ENCODE assay signal across 9 cellular contexts in the genomic region with DNA sequence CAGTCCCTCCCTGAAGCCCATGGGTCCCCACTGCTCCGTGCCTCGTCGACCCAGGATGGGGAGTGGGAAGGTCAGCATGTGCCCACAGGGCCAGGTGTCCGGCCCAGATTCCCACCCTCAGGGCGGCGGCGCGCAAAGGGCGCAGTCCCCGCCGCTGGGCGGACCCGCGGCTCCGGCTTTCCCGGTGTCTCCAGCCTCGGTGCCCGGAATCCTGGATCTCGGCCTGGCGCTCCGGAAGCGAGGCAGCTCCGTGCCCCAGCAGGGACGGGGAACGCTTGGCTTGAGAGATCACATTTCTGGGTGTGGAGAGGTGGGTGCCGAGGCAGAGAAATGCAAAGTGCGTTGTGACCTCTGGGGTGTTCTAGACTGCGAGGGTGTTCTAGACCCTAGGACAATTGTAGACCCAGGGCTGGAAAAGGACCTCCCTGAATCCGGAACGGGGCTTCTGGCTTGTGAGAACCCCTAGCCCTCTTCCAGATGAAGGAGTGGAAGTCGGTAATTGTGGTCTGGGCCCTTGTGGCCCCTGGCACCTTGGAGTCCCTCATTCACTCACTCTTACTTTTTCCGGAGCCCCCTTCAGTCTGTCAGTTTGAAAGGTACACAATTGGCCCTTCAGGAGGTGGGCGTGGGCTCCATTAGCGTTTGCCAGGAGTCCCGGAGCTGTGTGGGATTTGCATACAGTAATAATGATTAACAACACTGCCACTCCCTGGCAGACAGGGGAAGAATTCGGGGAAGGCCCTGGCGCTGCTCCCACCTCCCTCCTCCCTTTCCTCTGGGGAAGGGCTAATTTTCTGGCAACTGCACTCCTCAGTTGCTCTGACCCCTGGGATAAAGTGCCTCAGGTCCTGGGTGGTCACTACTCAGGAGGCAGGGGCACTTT. TPM values are rescaled to one million over a fixed set of nuclear protein-coding genes. Genes with fewer than 3 reads are reported as not detected.
A peak's percentile ranks its signal among the peaks of the same experiment; 100 is the strongest.
DNase-seq lines count a peak whose midpoint lies in the region; ATAC-seq and TF ChIP-seq lines count a peak whose summit lies in the region.
"Had no signal": no experiment of that assay in that cellular context is flagged by ENCODE, and none has a peak within 500 bp of the region (broad histone marks: within the 10 kb centered on the region; RNA-seq: fewer than 3 reads in every experiment).

No MANE protein-coding gene starts in this region.

- no peak overlapping the region for H3K18ac ChIP-seq in H9 (ENCODE audit: insufficient read length, low read depth, low read length)

- H3K9me3 Mint-ChIP-seq in H9 = no peaks in the 10 kb centered on the region

- no peak overlapping the region for H3K56ac ChIP-seq in H9 (ENCODE audit: insufficient read length, low read depth, low read length)

- H3K4me1 ChIP-seq in H9 (ENCODE audit: insufficient read depth, low read length) = no peaks in the 10 kb centered on the region
- H3K4me1 ChIP-seq in skeletal muscle tissue (ENCODE audit: control insufficient read depth in 3 of 3, insufficient read depth in 3 of 3, low read length in 3 of 3) = peaks cover 45 to 58% (median 50%) of the 10 kb centered on the region in 3 donors

- H4K5ac ChIP-seq in H9 (ENCODE audit: insufficient read length, low read depth, low read length) = no peak overlapping the region

- peak; percentile 5 for DNase-seq in AG09309 (ENCODE audit: low read depth)
- DNase-seq in H9 = peak; percentile 81
- DNase-seq in NCI-H510A (lab: John Stamatoyannopoulos, UW) = peak; percentile 61
- DNase-seq in cardiac fibroblast (ENCODE audit: low read depth in 2 of 2) = peak; percentile 26 to 60
- peak; percentile 14 for DNase-seq in iris pigment epithelial cell (ENCODE audit: low read depth)
- no peak for DNase-seq in effector CD8-positive, alpha-beta T cell (lab: John Stamatoyannopoulos, UW)

- H3K4me3 ChIP-seq in AG09309 (ENCODE audit: control insufficient read depth, low read depth, low read length) (peak overlapping the region; percentile 50), cardiac fibroblast (replicated peaks in 1 of 2; ENCODE audit: low read depth in 2 of 2, low read length in 2 of 2) (peak overlapping the region in 1 of 2 donors; percentile 15), skeletal muscle tissue (ENCODE audit: low read length in 3 of 3) (peak overlapping the region; percentile 66 to 79 (median 77))

- H3K9ac ChIP-seq in H9 (ENCODE audit: extremely low read depth, insufficient read length, low read length) = no peak overlapping the region
- H3K9ac ChIP-seq in skeletal muscle tissue (ENCODE audit: low read depth in 1 of 3, low read length in 3 of 3) = peak overlapping the region; percentile 70 to 78 (median 73)

- H3K9me3 ChIP-seq in H9 (ENCODE audit: control insufficient read depth, low read depth, low read length) = no peaks in the 10 kb centered on the region
- no peaks in the 10 kb centered on the region for H3K9me3 ChIP-seq in skeletal muscle tissue (ENCODE audit: control insufficient read depth in 3 of 3, low read length in 3 of 3)
- H3K9me3 ChIP-seq: neutrophil had no signal

- WGBS in H9 (ENCODE audit: extremely low coverage, insufficient read length, low lambda C conversion rate) = no CpG with 5 or more reads among the region's 37 CpGs

- no peaks in the 10 kb centered on the region for H3K36me3 ChIP-seq in skeletal muscle tissue (ENCODE audit: control insufficient read depth in 3 of 3, insufficient read depth in 3 of 3, low read length in 3 of 3)
- H3K36me3 ChIP-seq: neutrophil had no signal

- H3K36me3 Mint-ChIP-seq in H9 (ENCODE audit: insufficient read depth in 1 of 3, low read depth in 3 of 3) = no peaks in the 10 kb centered on the region; a peak in 1 of 7 replicates

- no peaks in the 10 kb centered on the region for H3K79me1 ChIP-seq in H9 (ENCODE audit: insufficient read depth, low read depth, low read length, poor library complexity, severe bottlenecking)

- peaks cover 21% of the 10 kb centered on the region for H3K23me2 ChIP-seq in H9 (ENCODE audit: insufficient read length, low read depth, low read length, poor library complexity, severe bottlenecking)

- no peak overlapping the region for H2AFZ ChIP-seq in H9 (ENCODE audit: low read length)

- no peak overlapping the region for H4K8ac ChIP-seq in H9 (replicated peaks; ENCODE audit: insufficient read length, low read depth, low read length)

- H3K79me2 ChIP-seq in H9 (ENCODE audit: insufficient read depth, low read length) = no peaks in the 10 kb centered on the region

- no peak overlapping the region for H2BK20ac ChIP-seq in H9 (ENCODE audit: low read depth, low read length, poor library complexity, severe bottlenecking)

- peak overlapping the region; percentile 69 to 89 for H3K4me3 Mint-ChIP-seq in H9

- no peak overlapping the region for H2BK15ac ChIP-seq in H9 (ENCODE audit: low read depth, low read length)

- ATAC-seq in HG03565 (IDR thresholded peaks at IDR 0.05; ENCODE audit: unreplicated experiment) = no peak

- no peak overlapping the region for H3K14ac ChIP-seq in H9 (ENCODE audit: insufficient read depth, low read length)

- no peak overlapping the region for H2BK120ac ChIP-seq in H9 (ENCODE audit: low read depth, low read length, poor library complexity, severe bottlenecking)

- peak overlapping the region; percentile 48 for H3K4me2 ChIP-seq in H9 (ENCODE audit: insufficient read depth, insufficient read length, low read length)

- H3K23ac ChIP-seq in H9 (ENCODE audit: insufficient read length, low read depth, low read length) = no peak overlapping the region

- H3K4ac ChIP-seq in H9 (ENCODE audit: low read depth, low read length) = no peak overlapping the region

- no peak overlapping the region for H3T11ph ChIP-seq in H9 (ENCODE audit: low read length)

- no peak overlapping the region for H2BK12ac ChIP-seq in H9 (ENCODE audit: insufficient read length, low read depth, low read length)

- no peak overlapping the region for H2AK5ac ChIP-seq in H9 (ENCODE audit: insufficient read length, low read length)

- no peak overlapping the region for H3K27ac Mint-ChIP-seq in H9

- peak; percentile 29 for TF ChIP-seq CTCF in AG09309 (IDR thresholded peaks at IDR 0.05; ENCODE audit: control insufficient read depth, insufficient read depth, low read depth, low read length, missing control alignments)
- TF ChIP-seq CTCF in H9 (conservative IDR thresholded peaks at IDR 0.05) = peak; percentile 62; the same call in 2 of the 3 replicates
- peak; percentile 16 for TF ChIP-seq CTCF in cardiac fibroblast (IDR thresholded peaks at IDR 0.05; ENCODE audit: low read depth, low read length)

- H4K91ac ChIP-seq in H9 (ENCODE audit: insufficient read length, low read depth, low read length) = no peak overlapping the region

- no peak overlapping the region for H3K27ac ChIP-seq in H9 (ENCODE audit: insufficient read length, low read depth, low read length)
- H3K27ac ChIP-seq in skeletal muscle tissue (ENCODE audit: low read depth, low read length) = peak overlapping the region; percentile 63
- H3K27ac ChIP-seq: neutrophil had no signal

- peaks cover 26% of the 10 kb centered on the region for H3K27me3 ChIP-seq in H9 (ENCODE audit: insufficient read depth, low read length)
- peaks cover 0 to 6% (median 2%) of the 10 kb centered on the region in 3 donors for H3K27me3 ChIP-seq in skeletal muscle tissue (ENCODE audit: control insufficient read depth in 3 of 3, insufficient read depth in 3 of 3, low read length in 3 of 3)

- no peaks in the 10 kb centered on the region for H4K20me1 ChIP-seq in H9 (ENCODE audit: control insufficient read depth, insufficient read depth, insufficient read length)

- H3K27me3 Mint-ChIP-seq in H9 (ENCODE audit: low read depth) = peaks cover 75% of the 10 kb centered on the region

- H3K4me1 Mint-ChIP-seq in H9 = peaks cover 21 to 31% of the 10 kb centered on the region in 2 experiments

- H2BK5ac ChIP-seq in H9 (ENCODE audit: insufficient read length, low read length) = no peak overlapping the region

RNA-seq across cellular contexts. Expression of a gene that starts 1.7 kb away (rescaled TPM):
- 0.15 TPM in 2 replicates for total RNA-seq in H9 (2021)
- 1.0 TPM for total RNA-seq in skeletal muscle tissue
